ENCODE assay signal across 8 cellular contexts in the genomic region with DNA sequence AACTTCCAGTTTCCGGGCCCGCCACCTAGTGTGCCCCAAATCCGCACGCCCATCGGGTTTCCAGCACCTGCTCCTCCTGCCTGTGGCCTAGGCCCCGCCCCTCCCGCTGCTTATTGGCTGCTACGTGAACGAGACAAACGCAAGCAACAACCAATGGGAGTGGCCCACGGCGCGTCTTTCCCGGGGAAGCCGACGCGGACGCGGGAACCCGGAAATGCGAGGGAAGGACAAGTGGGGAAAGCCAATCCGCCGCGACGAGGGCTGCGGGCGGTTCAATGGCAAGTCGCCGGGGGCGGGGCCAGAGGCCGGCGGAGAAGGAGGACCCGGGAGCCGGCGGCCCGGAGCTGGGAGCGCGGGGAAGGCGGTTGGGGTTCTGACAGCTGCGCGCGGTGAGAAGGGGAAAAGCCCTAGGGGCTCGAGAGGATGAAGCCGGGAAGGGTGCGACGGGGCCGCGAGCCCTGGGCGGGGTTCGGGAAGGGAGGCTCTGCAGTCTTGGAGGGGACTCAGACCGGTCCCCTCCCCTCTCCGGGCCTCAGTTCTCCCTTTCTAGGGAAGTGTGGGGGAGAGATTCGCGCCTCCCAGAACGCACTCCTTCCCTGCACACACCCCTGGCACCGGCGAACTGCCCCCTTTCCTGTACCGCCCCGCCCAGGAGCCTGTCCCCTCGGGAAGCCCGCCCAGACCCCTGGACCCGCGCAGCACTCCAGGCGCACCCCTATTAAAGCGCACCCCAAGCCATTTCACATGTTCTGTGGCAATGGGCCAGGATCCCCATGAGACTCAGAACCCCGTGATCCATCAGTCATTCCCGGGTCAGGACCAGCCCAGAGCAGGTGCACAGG. TPM values are rescaled to one million over a fixed set of nuclear protein-coding genes. Genes with fewer than 3 reads are reported as not detected.
A peak's percentile ranks its signal among the peaks of the same experiment; 100 is the strongest.
DNase-seq lines count a peak whose midpoint lies in the region; ATAC-seq and TF ChIP-seq lines count a peak whose summit lies in the region.

A gene (plus strand): TSS at position 305 of the 842 bp plus-strand sequence. CDS start 1,696 bp downstream, outside the sequence.

- H3K4me1 ChIP-seq in SK-N-SH (ENCODE audit: control insufficient read depth in 1 of 2, insufficient read depth in 2 of 2, low read depth in 1 of 2, low read length in 1 of 2), result peaks cover 5 to 17% of the 10 kb centered on the region in 2 experiments; a peak in 1 of 4 replicates
- peaks cover 26% of the 10 kb centered on the region for H3K4me1 ChIP-seq in suprapubic skin

- TF ChIP-seq EP300 in SK-N-SH (IDR thresholded peaks at IDR 0.05; ENCODE audit: borderline replicate concordance in 1 of 2, low read depth in 1 of 2, low read length in 1 of 2) (no peak), suprapubic skin (IDR thresholded peaks at IDR 0.05) (no peak)

- POLR2A ChIA-PET in GM10248 (lab: Yijun Ruan, JAX), result no interaction called here
- POLR2A ChIA-PET in SK-N-SH (lab: Yijun Ruan, JAX), result interaction anchor here (0.9 kb wide), 1 partner anchor 46 kb away, joined by 3 read pairs; a partner anchor contains a TSS

- H3K4me3 ChIP-seq in SK-N-SH (ENCODE audit: low read depth in 2 of 2, low read length in 1 of 2), result peak within 1 kb of the TSS; percentile 68 to 92
- peak within 1 kb of the TSS; percentile 85 for H3K4me3 ChIP-seq in suprapubic skin

- peak in 1 of 2 donors; percentile 33 for TF ChIP-seq POLR2A in suprapubic skin (IDR thresholded peaks at IDR 0.05)

- H3K4me2 ChIP-seq in SK-N-SH, result peak within 1 kb of the TSS; percentile 96

- CTCF ChIA-PET in GM10248 (lab: Yijun Ruan, JAX), result interaction anchor here (1.4 kb wide), 1 partner anchor 19 kb away, joined by 5 read pairs; no protein-coding TSS in a partner anchor
- CTCF ChIA-PET in SK-N-SH (lab: Yijun Ruan, JAX), result interaction anchor here (0.9 to 7.4 kb wide), 6 partner anchors 29 to 596 kb away, joined by 3 to 106 read pairs (median 5); no protein-coding TSS in a partner anchor

- no peaks in the 10 kb centered on the region for H3K9me3 ChIP-seq in SK-N-SH
- no peaks in the 10 kb centered on the region for H3K9me3 ChIP-seq in suprapubic skin

- H3K9me2 ChIP-seq in SK-N-SH, result no peaks in the 10 kb centered on the region

- peaks cover 15% of the 10 kb centered on the region for H3K79me2 ChIP-seq in SK-N-SH (ENCODE audit: insufficient read depth)

- peak within 1 kb of the TSS; percentile 79 for H3K9ac ChIP-seq in SK-N-SH

- DNase-seq in GM10248 (ENCODE audit: extremely low spot score) (peak; percentile 96), NCI-H1092 (lab: John Stamatoyannopoulos, UW) (peak; percentile 97), SK-N-SH (peak; percentile 96), globus pallidus (ENCODE audit: low spot score) (peak; percentile 99), nucleus accumbens (lab: John Stamatoyannopoulos, UW) (peak; percentile 78 to 100 (median 99)), suprapubic skin (ENCODE audit: low spot score in 2 of 2) (peak; percentile 100)
- peak; percentile 100 for DNase-seq in activated naive CD4-positive, alpha-beta T cell treated with anti-CD3 and anti-CD28 coated beads, Interleukin-2, amount 50 U/mL, for 16 hours

- no peak for TF ChIP-seq RAD21 in SK-N-SH (IDR thresholded peaks at IDR 0.05; ENCODE audit: low read length)

- peaks cover 6% of the 10 kb centered on the region for H3F3A ChIP-seq in SK-N-SH (replicated peaks; ENCODE audit: insufficient read depth)

- H3K36me3 ChIP-seq in SK-N-SH (replicated peaks in 1 of 2; ENCODE audit: control insufficient read depth in 1 of 2, insufficient read depth in 2 of 2, low read length in 1 of 2) (peaks cover 11 to 29% of the 10 kb centered on the region in 2 experiments), suprapubic skin (peaks cover 24% of the 10 kb centered on the region)

- H3K27me3 ChIP-seq in SK-N-SH (ENCODE audit: insufficient read depth) (no peaks in the 10 kb centered on the region), suprapubic skin (no peaks in the 10 kb centered on the region)

- no peaks in the 10 kb centered on the region for H4K20me1 ChIP-seq in SK-N-SH (ENCODE audit: insufficient read depth)

- peak; percentile 80 for ATAC-seq in HG02610 (IDR thresholded peaks at IDR 0.05; ENCODE audit: unreplicated experiment)

- 0% methylated on average over 27 of the region's 67 CpGs for WGBS in SK-N-SH (ENCODE audit: low lambda C conversion rate)
- WGBS in suprapubic skin, result 0% methylated on average over 51 of the region's 67 CpGs

- no peak for TF ChIP-seq CTCF in GM10248 (IDR thresholded peaks at IDR 0.05; ENCODE audit: control extremely low read depth, extremely low read depth, low read depth, missing control alignments)
- no peak for TF ChIP-seq CTCF in SK-N-SH (IDR thresholded peaks at IDR 0.05)
- no peak for TF ChIP-seq CTCF in suprapubic skin (IDR thresholded peaks at IDR 0.05)

- H2AFZ ChIP-seq in SK-N-SH (ENCODE audit: low read depth), result peak within 1 kb of the TSS; percentile 93

- H3K27ac ChIP-seq in SK-N-SH (ENCODE audit: low read depth in 2 of 2, low read length in 1 of 2) (peak within 1 kb of the TSS; percentile 40 to 41; a peak in 2 of 4 replicates), suprapubic skin (peak within 1 kb of the TSS; percentile 72)

TF ChIP-seq in SK-N-SH, 30 proteins besides CTCF, POLR2A, EP300 and RAD21:
- TF ChIP-seq SIN3A (IDR thresholded peaks at IDR 0.05; ENCODE audit: borderline replicate concordance, low read depth, low read length), result peak; percentile 74; the same call in 1 of the 2 replicates
- peak; percentile 98 for TF ChIP-seq ELF1 (IDR thresholded peaks at IDR 0.05)
- TF ChIP-seq POLR2AphosphoS5 (IDR thresholded peaks at IDR 0.05; ENCODE audit: low read depth, low read length), result peak; percentile 61
- TF ChIP-seq, protein P1, sequence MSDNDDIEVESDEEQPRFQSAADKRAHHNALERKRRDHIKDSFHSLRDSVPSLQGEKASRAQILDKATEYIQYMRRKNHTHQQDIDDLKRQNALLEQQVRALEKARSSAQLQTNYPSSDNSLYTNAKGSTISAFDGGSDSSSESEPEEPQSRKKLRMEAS (IDR thresholded peaks at IDR 0.05; ENCODE audit: low read depth), result peak; percentile 48; the same call in 1 of the 2 replicates
- TF ChIP-seq TAF1 (IDR thresholded peaks at IDR 0.05; ENCODE audit: borderline replicate concordance, low read depth, low read length), result peak; percentile 30; the same call in 1 of the 2 replicates
- TF ChIP-seq RFX5 (IDR thresholded peaks at IDR 0.05; ENCODE audit: low read length), result peak; percentile 82
- TF ChIP-seq, protein P2, sequence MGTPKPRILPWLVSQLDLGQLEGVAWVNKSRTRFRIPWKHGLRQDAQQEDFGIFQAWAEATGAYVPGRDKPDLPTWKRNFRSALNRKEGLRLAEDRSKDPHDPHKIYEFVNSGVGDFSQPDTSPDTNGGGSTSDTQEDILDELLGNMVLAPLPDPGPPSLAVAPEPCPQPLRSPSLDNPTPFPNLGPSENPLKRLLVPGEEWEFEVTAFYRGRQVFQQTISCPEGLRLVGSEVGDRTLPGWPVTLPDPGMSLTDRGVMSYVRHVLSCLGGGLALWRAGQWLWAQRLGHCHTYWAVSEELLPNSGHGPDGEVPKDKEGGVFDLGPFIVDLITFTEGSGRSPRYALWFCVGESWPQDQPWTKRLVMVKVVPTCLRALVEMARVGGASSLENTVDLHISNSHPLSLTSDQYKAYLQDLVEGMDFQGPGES (IDR thresholded peaks at IDR 0.05; ENCODE audit: low read depth, low read length), result peak; percentile 64
- TF ChIP-seq TCF12 (IDR thresholded peaks at IDR 0.05), result no peak
- peak; percentile 83 for TF ChIP-seq GABPA (IDR thresholded peaks at IDR 0.05; ENCODE audit: low read depth)
- peak; percentile 73 for TF ChIP-seq CHD2 (IDR thresholded peaks at IDR 0.05; ENCODE audit: low read length, partially characterized antibody)
- no peak for TF ChIP-seq JUND (IDR thresholded peaks at IDR 0.05)
- TF ChIP-seq, protein P3, sequence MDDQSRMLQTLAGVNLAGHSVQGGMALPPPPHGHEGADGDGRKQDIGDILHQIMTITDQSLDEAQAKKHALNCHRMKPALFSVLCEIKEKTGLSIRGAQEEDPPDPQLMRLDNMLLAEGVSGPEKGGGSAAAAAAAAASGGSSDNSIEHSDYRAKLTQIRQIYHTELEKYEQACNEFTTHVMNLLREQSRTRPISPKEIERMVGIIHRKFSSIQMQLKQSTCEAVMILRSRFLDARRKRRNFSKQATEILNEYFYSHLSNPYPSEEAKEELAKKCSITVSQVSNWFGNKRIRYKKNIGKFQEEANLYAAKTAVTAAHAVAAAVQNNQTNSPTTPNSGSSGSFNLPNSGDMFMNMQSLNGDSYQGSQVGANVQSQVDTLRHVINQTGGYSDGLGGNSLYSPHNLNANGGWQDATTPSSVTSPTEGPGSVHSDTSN (IDR thresholded peaks at IDR 0.05), result peak; percentile 99
- peak; percentile 61; the same call in 1 of the 2 replicates for TF ChIP-seq MXI1 (IDR thresholded peaks at IDR 0.05; ENCODE audit: low read depth, low read length)
- TF ChIP-seq FOXJ3 (CRISPR knock-in tag; IDR thresholded peaks at IDR 0.05), result no peak

RNA-seq across cellular contexts. Expression of the gene that starts here (rescaled TPM):
- 1.0 and 1.2 TPM in 2 replicates for polyA plus RNA-seq in SK-N-SH (2012; rRNA removed)
- polyA plus RNA-seq in SK-N-SH (2012; cell fraction: cytosol; rRNA removed), result 1.2 and 1.4 TPM in 2 replicates
- 1.3 and 1.8 TPM in 2 replicates for polyA plus RNA-seq in SK-N-SH (2012; cell fraction: nucleus; rRNA removed)
- 1 to 10 TPM; 2.3 to 5.7 (median 3.9) TPM for total RNA-seq in suprapubic skin

Comparison
In these comparisons a context has a peak if more than half of its experiments do, and no peak if none do; other contexts are left out.
1. Peak in every context shown above with its lines: DNase-seq, ATAC-seq, H3K4me3 ChIP-seq and H3K27ac ChIP-seq.